ENCODE assay signal across 28 cellular contexts in the genomic region with DNA sequence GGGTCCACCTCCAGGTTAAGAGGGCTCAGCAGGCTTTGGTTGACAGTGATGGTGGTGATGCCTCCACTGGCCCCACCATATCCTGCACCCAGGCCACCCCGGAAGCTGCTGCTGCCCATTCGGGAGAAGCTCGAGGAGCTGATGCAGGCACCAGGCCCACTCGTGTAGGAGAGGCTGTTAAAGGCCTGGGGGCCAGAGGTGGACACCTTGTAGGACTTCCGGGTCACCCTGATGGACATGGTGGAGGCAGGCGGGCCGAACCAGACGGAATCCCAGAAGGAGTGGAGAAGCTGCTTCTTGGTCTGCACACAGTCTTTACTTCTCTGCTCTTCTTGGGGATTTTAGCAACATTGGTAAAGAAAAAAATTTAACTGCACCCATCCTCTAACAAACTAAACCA.
DNase-seq lines count a peak whose midpoint lies in the region; ATAC-seq and TF ChIP-seq lines count a peak whose summit lies in the region.
"Had no signal": no experiment of that assay in that cellular context is flagged by ENCODE, and none has a peak within 500 bp of the region (broad histone marks: within the 10 kb centered on the region; RNA-seq: fewer than 3 reads in every experiment).

No MANE protein-coding gene starts in this region.

- H3K27me3 ChIP-seq in RWPE2 (ENCODE audit: insufficient read depth, poor library complexity, severe bottlenecking), result no peaks in the 10 kb centered on the region
- no peaks in the 10 kb centered on the region for H3K27me3 ChIP-seq in osteoblast (ENCODE audit: insufficient read depth, low read length)
- H3K27me3 ChIP-seq: BE2C; BLaER1; BLaER1 treated with 17β-estradiol and CSF1 and Interleukin-3, amounts not matched to agents 10 nM and 100 nM had no signal

- no peak overlapping the region for H3K4me3 ChIP-seq in RWPE2 (ENCODE audit: severe bottlenecking)
- no peak overlapping the region for H3K4me3 ChIP-seq in osteoblast (ENCODE audit: insufficient read depth, low read length)
- H3K4me3 ChIP-seq: A549; BLaER1; BLaER1 treated with 17β-estradiol and CSF1 and Interleukin-3, amounts not matched to agents 10 nM and 100 nM had no signal

- H3K4me2 ChIP-seq in osteoblast (ENCODE audit: insufficient read depth, low read length), result no peak overlapping the region
- H3K4me2 ChIP-seq: A549; BLaER1; BLaER1 treated with 17β-estradiol and CSF1 and Interleukin-3, amounts not matched to agents 10 nM and 100 nM had no signal

- no peak overlapping the region for H3K27ac ChIP-seq in RWPE2 (ENCODE audit: poor library complexity, severe bottlenecking)
- no peak overlapping the region for H3K27ac ChIP-seq in osteoblast (ENCODE audit: low read depth, low read length)
- H3K27ac ChIP-seq: 22Rv1; A549; BLaER1; BLaER1 treated with 17β-estradiol and CSF1 and Interleukin-3, amounts not matched to agents 10 nM and 100 nM; C4-2B had no signal

- no peaks in the 10 kb centered on the region for H3K4me1 ChIP-seq in RWPE2 (ENCODE audit: insufficient read depth, poor library complexity, severe bottlenecking)
- H3K4me1 ChIP-seq in osteoblast (ENCODE audit: insufficient read depth, low read length), result no peaks in the 10 kb centered on the region
- H3K4me1 ChIP-seq: A549; BE2C; BLaER1; BLaER1 treated with 17β-estradiol and CSF1 and Interleukin-3, amounts not matched to agents 10 nM and 100 nM; Caco-2 had no signal

- ATAC-seq in RWPE2 (ENCODE audit: low read depth), result no peak
- ATAC-seq: A549; CD8-positive, alpha-beta T cell had no signal

- H3K79me2 ChIP-seq in osteoblast (ENCODE audit: insufficient read depth, low read length), result no peaks in the 10 kb centered on the region

- no peak for TF ChIP-seq CTCF in RWPE2 (IDR thresholded peaks at IDR 0.05; ENCODE audit: poor library complexity, severe bottlenecking)
- no peak for TF ChIP-seq CTCF in osteoblast (IDR thresholded peaks at IDR 0.05; ENCODE audit: extremely low read depth, low read depth, low read length)

- H3K9me3 ChIP-seq in RWPE2 (ENCODE audit: severe bottlenecking) (no peaks in the 10 kb centered on the region), osteoblast (ENCODE audit: low read depth, low read length) (no peaks in the 10 kb centered on the region)
- H3K9me3 ChIP-seq: A549; BE2C; BLaER1; BLaER1 treated with 17β-estradiol and CSF1 and Interleukin-3, amounts not matched to agents 10 nM and 100 nM; Caco-2 had no signal

- peaks cover 10% of the 10 kb centered on the region; the same call in 1 of the 2 replicates for H3K36me3 ChIP-seq in RWPE2 (ENCODE audit: low read depth)
- no peaks in the 10 kb centered on the region for H3K36me3 ChIP-seq in osteoblast (ENCODE audit: insufficient read depth, low read length)
- H3K36me3 ChIP-seq: BE2C had no signal

- peaks cover 2% of the 10 kb centered on the region for H4K20me1 ChIP-seq in osteoblast (ENCODE audit: insufficient read depth, low read length)
- H4K20me1 ChIP-seq: BLaER1 had no signal

- H2AFZ ChIP-seq in osteoblast (ENCODE audit: low read length), result no peak overlapping the region

- DNase-seq in RWPE2 (ENCODE audit: low spot score), result peak; percentile 68
- peak; percentile 19 for DNase-seq in osteoblast (ENCODE audit: insufficient read length, low spot score, missing footprints)
- DNase-seq in DMS79 (lab: John Stamatoyannopoulos, UW), result no peak
- no peak for DNase-seq in mesenteric fat pad (ENCODE audit: low spot score)
- DNase-seq: 8988T; ACHN; AML-193; BE2C; C1 segment of cervical spinal cord; Caco-2; Calu3; CD4-positive, alpha-beta memory T cell; CD4-positive, alpha-beta T cell; CD4-positive, CD25-positive, alpha-beta regulatory T cell; CD8-positive, alpha-beta memory T cell; CD8-positive, alpha-beta T cell; COR-L47; DMS 273 treated with DMSO at 0.1 percent for 48 hours; DMS153; DMS53; DMS79 treated with DMSO at 0.1 percent for 48 hours; DND-41; EL had no signal

Comparison
In these comparisons a context has a peak if more than half of its experiments do, and no peak if none do; other contexts are left out.
1. DNase-seq: peak in RWPE2 (single experiment) and osteoblast (single experiment); none in DMS79 (single experiment) and mesenteric fat pad (single experiment).